In genomic region chr7:130127404-130128395, GRCh38 we compare ENCODE assay signal across 18 cellular contexts. TPM values are rescaled to one million over a fixed set of nuclear protein-coding genes. Genes with fewer than 3 reads are reported as not detected.
DNase-seq lines count a peak whose midpoint lies in the region; TF ChIP-seq lines count a peak whose summit lies in the region.
"Had no signal": no experiment of that assay in that cellular context is flagged by ENCODE, and none has a peak within 500 bp of the region (broad histone marks: within the 10 kb centered on the region; RNA-seq: fewer than 3 reads in every experiment).

No MANE protein-coding gene starts in this region.

- TF ChIP-seq CTCF in LNCaP clone FGC (IDR thresholded peaks at IDR 0.05; ENCODE audit: control insufficient read depth, extremely low read depth, insufficient read depth), result no peak
- no peak for TF ChIP-seq CTCF in hepatocyte (IDR thresholded peaks at IDR 0.05; ENCODE audit: poor library complexity)

- H3K4me1 ChIP-seq in hepatocyte (ENCODE audit: insufficient read depth) (no peaks in the 10 kb centered on the region), skeletal muscle satellite cell (ENCODE audit: control insufficient read depth, insufficient read depth, low read length) (peaks cover 10% of the 10 kb centered on the region), HAP-1 (no peaks in the 10 kb centered on the region)
- H3K4me1 ChIP-seq: left lung had no signal

- H4K20me1 ChIP-seq in hepatocyte (ENCODE audit: insufficient read depth, poor library complexity, severe bottlenecking), result no peaks in the 10 kb centered on the region

- H3K4me2 ChIP-seq in hepatocyte (no peak overlapping the region), skeletal muscle satellite cell (ENCODE audit: low read length) (peak overlapping the region; percentile 14)

- no peaks in the 10 kb centered on the region for H3K9me2 ChIP-seq in hepatocyte (replicated peaks; ENCODE audit: insufficient read depth)

- peak overlapping the region; percentile 12 for H3K27ac ChIP-seq in hepatocyte
- H3K27ac ChIP-seq: epithelial cell of prostate, left lung had no signal

- in situ Hi-C loops in HAP-1 (cut with MboI; ENCODE audit: low sequenced_read_pairs), result no loop called here

- H2AFZ ChIP-seq in hepatocyte, result no peak overlapping the region

- H3K9ac ChIP-seq in skeletal muscle satellite cell (ENCODE audit: low read depth, low read length), result no peak overlapping the region

- H3K4me3 ChIP-seq in LNCaP clone FGC (ENCODE audit: low read depth, low read length) (no peak overlapping the region), hepatocyte (no peak overlapping the region), skeletal muscle satellite cell (ENCODE audit: low read length) (no peak overlapping the region), HAP-1 (no peak overlapping the region)
- H3K4me3 ChIP-seq: left lung, testis had no signal

- no peaks in the 10 kb centered on the region for H3K36me3 ChIP-seq in hepatocyte (replicated peaks; ENCODE audit: insufficient read depth, low read depth)
- H3K36me3 ChIP-seq in skeletal muscle satellite cell (ENCODE audit: insufficient read depth, low read length), result peaks cover 48% of the 10 kb centered on the region
- H3K36me3 ChIP-seq in HAP-1 (replicated peaks), result peaks cover 40% of the 10 kb centered on the region

- WGBS in hepatocyte (ENCODE audit: low lambda C conversion rate, missing lambda C conversion rate), result 55% methylated on average over 4 of the region's 4 CpGs

- H3K9me3 ChIP-seq in hepatocyte (ENCODE audit: low read depth) (no peaks in the 10 kb centered on the region), skeletal muscle satellite cell (replicated peaks; ENCODE audit: low read length) (no peaks in the 10 kb centered on the region), HAP-1 (no peaks in the 10 kb centered on the region)
- H3K9me3 ChIP-seq: left lung, testis had no signal

- H3K79me2 ChIP-seq in hepatocyte, result no peaks in the 10 kb centered on the region

- H3K27me3 ChIP-seq in hepatocyte (no peaks in the 10 kb centered on the region), skeletal muscle satellite cell (ENCODE audit: control insufficient read depth, insufficient read depth, low read length) (no peaks in the 10 kb centered on the region), HAP-1 (ENCODE audit: low read depth) (no peaks in the 10 kb centered on the region)
- H3K27me3 ChIP-seq: left lung, testis had no signal

- DNase-seq in LNCaP clone FGC (ENCODE audit: low read depth) (peak; percentile 49), astrocyte of the hippocampus (ENCODE audit: low read depth, low spot score) (peak; percentile 48), hepatocyte (ENCODE audit: low spot score) (no peak), HAP-1 (ENCODE audit: low spot score in 2 of 2) (no peak), NCI-H1694 (lab: John Stamatoyannopoulos, UW) (no peak), RPMI8226 (no peak), NCI-H187 treated with DMSO at 0.1 percent for 48 hours (lab: John Stamatoyannopoulos, UW) (no peak)
- DNase-seq: activated CD4-positive, alpha-beta T cell treated with anti-CD3 and anti-CD28 coated beads, Interleukin-2, amount 50 U/mL, for 48 hours; activated T-cell treated with anti-CD3 and anti-CD28 coated beads, Interleukin-2, amount 50 U/mL, for 48 hours; hippocampal formation; left lung; NCI-H1694 treated with DMSO at 0.1 percent for 48 hours; NCI-H446 treated with DMSO at 0.1 percent for 48 hours; stimulated activated CD4-positive, alpha-beta T cell treated with anti-CD3 and anti-CD28 coated beads, Interleukin-4, amount 100 ng/mL, for 1 hour; stimulated activated CD8-positive, alpha-beta memory T cell treated with anti-CD3 and anti-CD28 coated beads, Interleukin-4, amount 100 ng/mL, for 48 hours; testis had no signal

RNA-seq across cellular contexts. Expression of gene KLHDC10, which starts 57.4 kb away (rescaled TPM):
- total RNA-seq in hepatocyte, result 25.1 and 29.0 TPM in 2 replicates
- 7.2 and 8.0 TPM in 2 replicates for polyA plus RNA-seq in hepatocyte
- total RNA-seq in skeletal muscle satellite cell (2012; rRNA removed), result 18.3 and 22.1 TPM in 2 replicates

Comparison
In these comparisons a context has a peak if more than half of its experiments do, and no peak if none do; other contexts are left out.
1. DNase-seq: peak in LNCaP clone FGC (single experiment) and astrocyte of the hippocampus (single experiment); none in hepatocyte (single experiment), HAP-1 (0 of 2), NCI-H1694 (single experiment), RPMI8226 (single experiment) and NCI-H187 treated with DMSO at 0.1 percent for 48 hours (single experiment).